ENCODE assay signal across 8 cellular contexts in genomic region chr13:28659611-28659970, GRCh38. TPM values are rescaled to one million over a fixed set of nuclear protein-coding genes. Genes with fewer than 3 reads are reported as not detected.
DNase-seq lines count a peak whose midpoint lies in the region; ATAC-seq, FAIRE-seq and TF ChIP-seq lines count a peak whose summit lies in the region.

No MANE protein-coding gene starts in this region.

- peaks cover 3 to 12% (median 8%) of the 10 kb centered on the region in 4 experiments; a peak in 6 of 7 replicates for H3K4me1 ChIP-seq in H1 (replicated peaks in 1 of 4; ENCODE audit: control insufficient read depth in 3 of 4, insufficient read depth in 4 of 4, low read length in 3 of 4)

- no peak overlapping the region for H3K4ac ChIP-seq in H1 (replicated peaks; ENCODE audit: insufficient read length, low read depth, low read length)

- H3K27ac ChIP-seq in H1 (ENCODE audit: low read depth, low read length) (no peak overlapping the region), neural cell (ENCODE audit: low read length) (peak overlapping the region; percentile 79)

- H3K27me3 ChIP-seq in H1 (replicated peaks in 1 of 4; ENCODE audit: control insufficient read depth in 3 of 4, extremely low read depth in 1 of 4, insufficient read depth in 3 of 4, low read length in 3 of 4) = no peaks in the 10 kb centered on the region
- H3K27me3 ChIP-seq in neural cell (ENCODE audit: insufficient read depth, low read depth, low read length) = no peaks in the 10 kb centered on the region

- H3K36me3 ChIP-seq in H1 (ENCODE audit: control insufficient read depth in 2 of 4, insufficient read depth in 4 of 4, low read length in 3 of 4) = peaks cover 11 to 21% (median 16%) of the 10 kb centered on the region in 4 experiments
- no peaks in the 10 kb centered on the region for H3K36me3 ChIP-seq in neural cell (ENCODE audit: insufficient read depth, low read length)

- intact Hi-C loops in activated CD4-positive, alpha-beta T cell treated with anti-CD3 and anti-CD28 coated beads for 36 hours (cut with DNase I, micrococcal nuclease) = loop anchor here (1.0 to 10.0 kb wide), 14 partner anchors 23 to 1235 kb away; partner anchors contain the start of genes PAN3 (in 2 of the 2), SLC46A3 (in 2 of the 2), GTF3A (in 1 of the 2) and LNX2 (in 1 of the 2)

- H3K23ac ChIP-seq in H1 (ENCODE audit: insufficient read length) = no peak overlapping the region

- H4K91ac ChIP-seq in H1 (replicated peaks; ENCODE audit: insufficient read length, low read length) = no peak overlapping the region

- H4K8ac ChIP-seq in H1 (ENCODE audit: extremely low read depth, insufficient read depth, low read length) = no peak overlapping the region

- CTCF ChIA-PET in activated CD4-positive, alpha-beta T cell treated with anti-CD3 and anti-CD28 coated beads for 36 hours (lab: Charles Lee) = interaction anchor here (0.7 to 2.0 kb wide), 5 partner anchors 15 to 210 kb away, joined by 3 to 8 read pairs (median 3); no protein-coding TSS in a partner anchor
- CTCF ChIA-PET in H1 (lab: Charles Lee; ENCODE audit: partially characterized antibody) = interaction anchor here (1.1 to 1.5 kb wide), 3 partner anchors 28 to 136 kb away, joined by 3 to 4 read pairs (median 3); no protein-coding TSS in a partner anchor

- H2AFZ ChIP-seq in H1 (ENCODE audit: low read length) = no peak overlapping the region
- H2AFZ ChIP-seq in neural cell (ENCODE audit: low read depth, low read length) = peak overlapping the region; percentile 86

- TF ChIP-seq RAD21 in H1 (IDR thresholded peaks at IDR 0.05 in 1 of 2, conservative IDR thresholded peaks at IDR 0.05 in 1 of 2; ENCODE audit: low read depth in 2 of 2, low read length in 2 of 2) = no peak
- TF ChIP-seq RAD21 in neural cell (conservative IDR thresholded peaks at IDR 0.05) = no peak

- H3K18ac ChIP-seq in H1 (ENCODE audit: extremely low read depth, low read length) = no peak overlapping the region

- no peak for FAIRE-seq in H1 (lab: Jason Lieb, UNC)

- H3K27ac Mint-ChIP-seq in activated CD4-positive, alpha-beta T cell treated with anti-CD3 and anti-CD28 coated beads for 36 hours = peak overlapping the region; percentile 98

- peaks cover 5% of the 10 kb centered on the region for H3K79me1 ChIP-seq in H1 (ENCODE audit: low read depth, low read length)

- no peak overlapping the region for H3K14ac ChIP-seq in H1 (ENCODE audit: insufficient read length)

- DNase-seq in activated CD4-positive, alpha-beta T cell treated with anti-CD3 and anti-CD28 coated beads for 36 hours = peak; percentile 27
- DNase-seq in activated CD4-positive, alpha-beta T cell treated with anti-CD3 and anti-CD28 coated beads, Interleukin-2, amount 50 U/mL, for 1 hour = no peak
- peak; percentile 52 for DNase-seq in RPMI7951 (ENCODE audit: low read depth)
- no peak for DNase-seq in H1 (ENCODE audit: low read depth in 1 of 2, low spot score in 2 of 2)
- no peak for DNase-seq in C1 segment of cervical spinal cord (lab: John Stamatoyannopoulos, UW)
- DNase-seq in NCI-H1105 (lab: John Stamatoyannopoulos, UW) = no peak

- peaks cover 22 to 72% of the 10 kb centered on the region in 2 experiments for H3K79me2 ChIP-seq in H1 (ENCODE audit: control insufficient read depth in 1 of 2, insufficient read depth in 2 of 2, low read length in 2 of 2)
- peaks cover 58% of the 10 kb centered on the region for H3K79me2 ChIP-seq in neural cell (replicated peaks; ENCODE audit: insufficient read depth, low read length)

- peak overlapping the region; percentile 93 to 99 (median 95) for H3K4me3 ChIP-seq in H1 (ENCODE audit: extremely low read depth in 1 of 4, insufficient read depth in 2 of 4, low read depth in 3 of 4, low read length in 4 of 4)
- H3K4me3 ChIP-seq in neural cell (ENCODE audit: low read length) = peak overlapping the region; percentile 76

- no peak overlapping the region for H2AK5ac ChIP-seq in H1 (ENCODE audit: low read depth, low read length)

- TF ChIP-seq POLR2A in H1 (IDR thresholded peaks at IDR 0.05; ENCODE audit: control extremely low read depth in 1 of 2, low read depth in 2 of 2, low read length in 2 of 2) = no peak

- no peak overlapping the region for H2BK120ac ChIP-seq in H1 (replicated peaks; ENCODE audit: low read depth, low read length)

- H3K23me2 ChIP-seq in H1 (ENCODE audit: low read depth, low read length) = no peaks in the 10 kb centered on the region

- H3K4me2 ChIP-seq in H1 (ENCODE audit: insufficient read depth in 1 of 2, low read depth in 2 of 2, low read length in 2 of 2) (peak overlapping the region; percentile 80 to 82), neural cell (ENCODE audit: low read length) (peak overlapping the region; percentile 90)

- H3K4me3 Mint-ChIP-seq in activated CD4-positive, alpha-beta T cell treated with anti-CD3 and anti-CD28 coated beads for 36 hours = peak overlapping the region; percentile 99

- peaks cover 59% of the 10 kb centered on the region for H3K4me1 Mint-ChIP-seq in activated CD4-positive, alpha-beta T cell treated with anti-CD3 and anti-CD28 coated beads for 36 hours

- H4K20me1 ChIP-seq in H1 (replicated peaks in 1 of 2; ENCODE audit: control insufficient read depth in 1 of 2, insufficient read depth in 2 of 2, low read length in 2 of 2) (peaks cover 4 to 6% of the 10 kb centered on the region in 2 experiments), neural cell (ENCODE audit: insufficient read depth) (no peaks in the 10 kb centered on the region)

- H3F3A ChIP-seq in neural cell (ENCODE audit: insufficient read depth, low read length, poor library complexity, severe bottlenecking) = no peaks in the 10 kb centered on the region

- H2BK5ac ChIP-seq in H1 (ENCODE audit: low read depth, low read length) = peak overlapping the region; percentile 76; the same call in 1 of the 2 replicates

- POLR2A ChIA-PET in activated CD4-positive, alpha-beta T cell treated with anti-CD3 and anti-CD28 coated beads for 36 hours (lab: Charles Lee) = interaction anchor here (0.5 to 1.6 kb wide), 5 partner anchors 10 to 551 kb away, joined by 3 to 5 read pairs (median 5); no protein-coding TSS in a partner anchor
- POLR2A ChIA-PET in H1 (lab: Charles Lee; ENCODE audit: partially characterized antibody) = interaction anchor here (0.8 to 1.9 kb wide), 5 partner anchors 22 to 335 kb away, joined by 3 to 4 read pairs (median 3); partner anchors contain the start of gene FLT1

- ATAC-seq in activated CD4-positive, alpha-beta T cell treated with anti-CD3 and anti-CD28 coated beads for 36 hours = peak; percentile 82
- ATAC-seq in HG02798 (IDR thresholded peaks at IDR 0.05; ENCODE audit: poor library complexity, unreplicated experiment) = peak; percentile 24

- H3K9me3 Mint-ChIP-seq in activated CD4-positive, alpha-beta T cell treated with anti-CD3 and anti-CD28 coated beads for 36 hours (ENCODE audit: low read depth) = no peaks in the 10 kb centered on the region

- no peaks in the 10 kb centered on the region for H3K9me2 ChIP-seq in neural cell (ENCODE audit: insufficient read depth, low read length)

- no peak overlapping the region for H3K56ac ChIP-seq in H1 (replicated peaks; ENCODE audit: insufficient read length, low read depth, low read length)

- H2BK12ac ChIP-seq in H1 (ENCODE audit: low read depth, low read length) = no peak overlapping the region

- H3K36me3 Mint-ChIP-seq in activated CD4-positive, alpha-beta T cell treated with anti-CD3 and anti-CD28 coated beads for 36 hours (ENCODE audit: low read depth) = peaks cover 53% of the 10 kb centered on the region

- TF ChIP-seq EP300 in H1 (IDR thresholded peaks at IDR 0.05; ENCODE audit: borderline replicate concordance in 1 of 2, low read depth in 2 of 2, low read length in 2 of 2) = no peak
- no peak for TF ChIP-seq EP300 in neural cell (conservative IDR thresholded peaks at IDR 0.05; ENCODE audit: poor library complexity, severe bottlenecking)

- no peaks in the 10 kb centered on the region for H3K9me3 ChIP-seq in H1 (ENCODE audit: insufficient read depth in 2 of 2, low read depth in 1 of 2, low read length in 1 of 2)
- H3K9me3 ChIP-seq in neural cell (ENCODE audit: low read length) = no peaks in the 10 kb centered on the region

- WGBS in H1 (ENCODE audit: extremely low coverage in 1 of 2, insufficient coverage in 1 of 2, insufficient read length in 1 of 2, insufficient replicate concordance in 2 of 2, low coverage in 1 of 2, low lambda C conversion rate in 2 of 2, missing lambda C conversion rate in 1 of 2), 2 experiments = 37% methylated on average over 4 of the region's 4 CpGs; no CpG with 5 or more reads in 1 of the 2 experiments

- peak overlapping the region; percentile 58 to 84 (median 68) for H3K9ac ChIP-seq in H1 (replicated peaks in 1 of 4; ENCODE audit: extremely low read depth in 1 of 4, low read depth in 3 of 4, low read length in 3 of 4)
- peak overlapping the region; percentile 85 for H3K9ac ChIP-seq in neural cell (ENCODE audit: low read length)

- H2BK20ac ChIP-seq in H1 (ENCODE audit: low read length) = no peak overlapping the region

- H4K5ac ChIP-seq in H1 (ENCODE audit: insufficient read length, low read depth, low read length) = no peak overlapping the region

- TF ChIP-seq CTCF in H1 (IDR thresholded peaks at IDR 0.05; ENCODE audit: control extremely low read depth in 1 of 3, insufficient read depth in 1 of 3, low read depth in 1 of 3, low read length in 3 of 3) (no peak), neural cell (IDR thresholded peaks at IDR 0.05; ENCODE audit: poor library complexity, severe bottlenecking) (no peak)

- no peak overlapping the region for H2BK15ac ChIP-seq in H1 (ENCODE audit: low read length)

- no peaks in the 10 kb centered on the region for H3K27me3 Mint-ChIP-seq in activated CD4-positive, alpha-beta T cell treated with anti-CD3 and anti-CD28 coated beads for 36 hours

RNA-seq across cellular contexts. Expression of gene POMP, which starts 0.7 kb away (rescaled TPM):
- total RNA-seq in activated CD4-positive, alpha-beta T cell treated with anti-CD3 and anti-CD28 coated beads for 36 hours = 100 to 1,000 TPM; 107 to 132 TPM
- 162 and 172 TPM in 2 replicates for total RNA-seq in RPMI7951 (2014; rRNA removed; shearing (Covaris generic))
- total RNA-seq in H1 (2021; fragmentation: NEBNext Ultra II Directional; extraction: Animal tissue kit (Norgen Biotek cat#: 25700)) = 111 and 115 TPM in 2 replicates
- polyA plus RNA-seq in H1 (2011; rRNA removed) (16.1 and 38.4 TPM in 2 replicates), neural cell (158 and 167 TPM in 2 replicates)
- polyA plus RNA-seq in H1 (2011; cell fraction: cytosol; rRNA removed) = 42.5 TPM
- polyA plus RNA-seq in H1 (2011; cell fraction: nucleus; rRNA removed) = 5.1 TPM
- polyA plus RNA-seq in H1 (2012, experiment 1 of 2) = 107 to 210 TPM (median 113 TPM) in 4 replicates
- polyA plus RNA-seq in H1 (2012, experiment 2 of 2) = 79.5 TPM
- polyA plus RNA-seq in H1 (2013, experiment 1 of 2) = 131 TPM
- polyA plus RNA-seq in H1 (2013, experiment 2 of 2) = 131 TPM
- 17.9 and 21.3 TPM in 2 replicates for polyA minus RNA-seq in H1 (2011; rRNA and poly(A)+ RNA removed)
- 20.0 TPM for polyA minus RNA-seq in H1 (2011; cell fraction: cytosol; rRNA and poly(A)+ RNA removed)
- polyA minus RNA-seq in H1 (2011; cell fraction: nucleus; rRNA and poly(A)+ RNA removed) = 11.6 TPM
- polyA minus RNA-seq in neural cell = 65.7 and 69.0 TPM in 2 replicates

RNA-seq across cellular contexts. Expression of gene SLC46A3, which starts 59.2 kb away (rescaled TPM):
- total RNA-seq in activated CD4-positive, alpha-beta T cell treated with anti-CD3 and anti-CD28 coated beads for 36 hours = 1 to 10 TPM; 2.8 to 3.2 TPM
- total RNA-seq in RPMI7951 (2014; rRNA removed; shearing (Covaris generic)) = 7.6 and 8.4 TPM in 2 replicates
- total RNA-seq in H1 (2021; fragmentation: NEBNext Ultra II Directional; extraction: Animal tissue kit (Norgen Biotek cat#: 25700)) = 0.31 and 0.39 TPM in 2 replicates
- polyA plus RNA-seq in H1 (2011; rRNA removed) (0.50 and 0.67 TPM in 2 replicates), neural cell (6.5 and 7.4 TPM in 2 replicates)
- 0.56 TPM for polyA plus RNA-seq in H1 (2011; cell fraction: cytosol; rRNA removed)
- polyA plus RNA-seq in H1 (2011; cell fraction: nucleus; rRNA removed) = 0.24 TPM
- polyA plus RNA-seq in H1 (2012, experiment 1 of 2) = 0.22 to 0.37 TPM (median 0.31 TPM) in 4 replicates
- 0.09 TPM for polyA plus RNA-seq in H1 (2012, experiment 2 of 2)
- 1.1 TPM for polyA plus RNA-seq in H1 (2013, experiment 1 of 2)
- 1.1 TPM for polyA plus RNA-seq in H1 (2013, experiment 2 of 2)
- 0.27 and 0.91 TPM in 2 replicates for polyA minus RNA-seq in H1 (2011; rRNA and poly(A)+ RNA removed)
- polyA minus RNA-seq in H1 (2011; cell fraction: cytosol; rRNA and poly(A)+ RNA removed) = not detected
- 0.30 TPM for polyA minus RNA-seq in H1 (2011; cell fraction: nucleus; rRNA and poly(A)+ RNA removed)
- polyA minus RNA-seq in neural cell = 6.1 and 7.9 TPM in 2 replicates

Comparison
In these comparisons a context has a peak if more than half of its experiments do, and no peak if none do; other contexts are left out.
1. DNase-seq: peak in activated CD4-positive, alpha-beta T cell treated with anti-CD3 and anti-CD28 coated beads for 36 hours (single experiment) and RPMI7951 (single experiment); none in activated CD4-positive, alpha-beta T cell treated with anti-CD3 and anti-CD28 coated beads, Interleukin-2, amount 50 U/mL, for 1 hour (single experiment), H1 (0 of 2), C1 segment of cervical spinal cord (0 of 14) and NCI-H1105 (single experiment).